In genomic region chr10:110010076-110011069, GRCh38 we compare ENCODE assay signal across 8 cellular contexts. TPM values are rescaled to one million over a fixed set of nuclear protein-coding genes. Genes with fewer than 3 reads are reported as not detected.
DNase-seq lines count a peak whose midpoint lies in the region; ATAC-seq and TF ChIP-seq lines count a peak whose summit lies in the region.

No MANE protein-coding gene starts in this region.

- H3K4me3 ChIP-seq in lung, result no peak overlapping the region

- H3K9me3 ChIP-seq in lung (ENCODE audit: control insufficient read depth in 2 of 2, insufficient read depth in 1 of 2, low read length in 1 of 2), result no peaks in the 10 kb centered on the region

- peaks cover 4 to 25% of the 10 kb centered on the region in 2 donors for H3K4me1 ChIP-seq in lung (ENCODE audit: control insufficient read depth in 2 of 2, insufficient read depth in 2 of 2, low read length in 2 of 2)

- ATAC-seq in HG03575 (IDR thresholded peaks at IDR 0.05; ENCODE audit: extremely low read depth, insufficient number of reproducible peaks, low FRiP score, unreplicated experiment) (peak; percentile 34), lung (ENCODE audit: insufficient read depth, low FRiP score) (no peak)

- H3K36me3 ChIP-seq in lung (ENCODE audit: control insufficient read depth in 2 of 2, insufficient read depth in 2 of 2, low read length in 2 of 2), result no peaks in the 10 kb centered on the region

- WGBS in lung, 2 donors, result 55 to 56% methylated on average over 4 of the region's 4 CpGs

- H3K27me3 ChIP-seq in lung (ENCODE audit: control insufficient read depth, insufficient read depth), result no peaks in the 10 kb centered on the region

- DNase-seq in activated gamma-delta T cell treated with Interleukin-2 at 50 U/mL for 16 hours (peak; percentile 49), activated gamma-delta T cell (lab: John Stamatoyannopoulos, UW) (no peak), lung (ENCODE audit: low spot score) (no peak), GM03348 (ENCODE audit: low spot score) (no peak), AML-193 (lab: John Stamatoyannopoulos, UW) (no peak), H4 (ENCODE audit: low spot score) (no peak)
- DNase-seq in activated T-cell treated with anti-CD3 and anti-CD28 coated beads, Interleukin-2, amount 50 U/mL, for 48 hours, result peak; percentile 29 to 47

- TF ChIP-seq CTCF in lung (IDR thresholded peaks at IDR 0.05; ENCODE audit: control extremely low read depth, extremely low read depth), result no peak

- H3K27ac ChIP-seq in lung (ENCODE audit: low read depth in 1 of 2, low read length in 1 of 2), result peak overlapping the region; percentile 31 to 49

RNA-seq across cellular contexts. Expression of gene ADD3, which starts 2.6 kb away (rescaled TPM):
- total RNA-seq in lung, result 100 to 1,000 TPM in 1 of 2 donors, 10 to 100 TPM in 1; 56.2 to 289 TPM
- 10 to 100 TPM; 22.0 to 55.9 TPM for polyA plus RNA-seq in lung
- 457 and 546 TPM in 2 replicates for total RNA-seq in H4 (2014; rRNA removed; shearing (Covaris generic))

Comparison
In these comparisons a context has a peak if more than half of its experiments do, and no peak if none do; other contexts are left out.
1. DNase-seq: peak in activated gamma-delta T cell treated with Interleukin-2 at 50 U/mL for 16 hours (single experiment) and activated T-cell treated with anti-CD3 and anti-CD28 coated beads, Interleukin-2, amount 50 U/mL, for 48 hours (2 of 2); none in activated gamma-delta T cell (single experiment), lung (single experiment), GM03348 (single experiment), AML-193 (0 of 2) and H4 (single experiment).